Comparison of ENCODE assay signal across 2 cellular contexts in the genomic region with DNA sequence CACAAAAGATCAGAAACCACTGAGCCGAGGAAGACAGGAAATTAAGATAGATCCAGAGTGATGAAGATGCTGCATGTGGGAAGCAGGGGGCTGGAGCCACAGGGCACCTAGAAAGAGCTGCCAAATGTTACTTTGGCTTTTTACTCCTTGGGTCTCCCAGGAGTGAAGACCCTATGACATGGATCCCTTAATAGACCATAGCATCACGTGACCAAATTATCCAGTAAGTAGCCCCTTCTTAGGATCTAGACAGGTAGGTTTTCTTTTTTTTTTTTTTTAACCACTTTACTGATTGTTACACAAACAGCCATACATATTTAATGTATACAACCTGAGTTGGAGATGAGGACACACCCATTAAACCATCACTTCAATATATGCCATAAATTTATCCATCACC.
TF ChIP-seq lines count a peak whose summit lies in the region.

No MANE protein-coding gene starts in this region.

TF ChIP-seq in HepG2, 621 proteins besides CTCF, POLR2A, EP300 and RAD21 (continued from another document):
- TF ChIP-seq, protein P1, sequence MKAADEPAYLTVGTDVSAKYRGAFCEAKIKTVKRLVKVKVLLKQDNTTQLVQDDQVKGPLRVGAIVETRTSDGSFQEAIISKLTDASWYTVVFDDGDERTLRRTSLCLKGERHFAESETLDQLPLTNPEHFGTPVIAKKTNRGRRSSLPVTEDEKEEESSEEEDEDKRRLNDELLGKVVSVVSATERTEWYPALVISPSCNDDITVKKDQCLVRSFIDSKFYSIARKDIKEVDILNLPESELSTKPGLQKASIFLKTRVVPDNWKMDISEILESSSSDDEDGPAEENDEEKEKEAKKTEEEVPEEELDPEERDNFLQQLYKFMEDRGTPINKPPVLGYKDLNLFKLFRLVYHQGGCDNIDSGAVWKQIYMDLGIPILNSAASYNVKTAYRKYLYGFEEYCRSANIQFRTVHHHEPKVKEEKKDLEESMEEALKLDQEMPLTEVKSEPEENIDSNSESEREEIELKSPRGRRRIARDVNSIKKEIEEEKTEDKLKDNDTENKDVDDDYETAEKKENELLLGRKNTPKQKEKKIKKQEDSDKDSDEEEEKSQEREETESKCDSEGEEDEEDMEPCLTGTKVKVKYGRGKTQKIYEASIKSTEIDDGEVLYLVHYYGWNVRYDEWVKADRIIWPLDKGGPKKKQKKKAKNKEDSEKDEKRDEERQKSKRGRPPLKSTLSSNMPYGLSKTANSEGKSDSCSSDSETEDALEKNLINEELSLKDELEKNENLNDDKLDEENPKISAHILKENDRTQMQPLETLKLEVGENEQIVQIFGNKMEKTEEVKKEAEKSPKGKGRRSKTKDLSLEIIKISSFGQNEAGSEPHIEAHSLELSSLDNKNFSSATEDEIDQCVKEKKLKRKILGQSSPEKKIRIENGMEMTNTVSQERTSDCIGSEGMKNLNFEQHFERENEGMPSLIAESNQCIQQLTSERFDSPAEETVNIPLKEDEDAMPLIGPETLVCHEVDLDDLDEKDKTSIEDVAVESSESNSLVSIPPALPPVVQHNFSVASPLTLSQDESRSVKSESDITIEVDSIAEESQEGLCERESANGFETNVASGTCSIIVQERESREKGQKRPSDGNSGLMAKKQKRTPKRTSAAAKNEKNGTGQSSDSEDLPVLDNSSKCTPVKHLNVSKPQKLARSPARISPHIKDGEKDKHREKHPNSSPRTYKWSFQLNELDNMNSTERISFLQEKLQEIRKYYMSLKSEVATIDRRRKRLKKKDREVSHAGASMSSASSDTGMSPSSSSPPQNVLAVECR (CRISPR knock-in tag; IDR thresholded peaks at IDR 0.05; ENCODE audit: borderline replicate concordance) = no peak
- TF ChIP-seq, protein P2, sequence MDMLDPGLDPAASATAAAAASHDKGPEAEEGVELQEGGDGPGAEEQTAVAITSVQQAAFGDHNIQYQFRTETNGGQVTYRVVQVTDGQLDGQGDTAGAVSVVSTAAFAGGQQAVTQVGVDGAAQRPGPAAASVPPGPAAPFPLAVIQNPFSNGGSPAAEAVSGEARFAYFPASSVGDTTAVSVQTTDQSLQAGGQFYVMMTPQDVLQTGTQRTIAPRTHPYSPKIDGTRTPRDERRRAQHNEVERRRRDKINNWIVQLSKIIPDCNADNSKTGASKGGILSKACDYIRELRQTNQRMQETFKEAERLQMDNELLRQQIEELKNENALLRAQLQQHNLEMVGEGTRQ (IDR thresholded peaks at IDR 0.05; ENCODE audit: low read depth, low read length) = 0 out of 2 replicates have a peak, but pooled peaks have one; percentile 19
- TF ChIP-seq, protein P2 (CRISPR knock-in tag; IDR thresholded peaks at IDR 0.05; ENCODE audit: borderline replicate concordance) = no peak

TF ChIP-seq in K562, 482 proteins besides CTCF, POLR2A, EP300 and RAD21 (continued from another document):
- TF ChIP-seq, protein P3, sequence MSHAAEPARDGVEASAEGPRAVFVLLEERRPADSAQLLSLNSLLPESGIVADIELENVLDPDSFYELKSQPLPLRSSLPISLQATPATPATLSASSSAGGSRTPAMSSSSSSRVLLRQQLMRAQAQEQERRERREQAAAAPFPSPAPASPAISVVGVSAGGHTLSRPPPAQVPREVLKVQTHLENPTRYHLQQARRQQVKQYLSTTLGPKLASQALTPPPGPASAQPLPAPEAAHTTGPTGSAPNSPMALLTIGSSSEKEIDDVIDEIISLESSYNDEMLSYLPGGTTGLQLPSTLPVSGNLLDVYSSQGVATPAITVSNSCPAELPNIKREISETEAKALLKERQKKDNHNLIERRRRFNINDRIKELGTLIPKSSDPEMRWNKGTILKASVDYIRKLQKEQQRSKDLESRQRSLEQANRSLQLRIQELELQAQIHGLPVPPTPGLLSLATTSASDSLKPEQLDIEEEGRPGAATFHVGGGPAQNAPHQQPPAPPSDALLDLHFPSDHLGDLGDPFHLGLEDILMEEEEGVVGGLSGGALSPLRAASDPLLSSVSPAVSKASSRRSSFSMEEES (CRISPR knock-in tag; IDR thresholded peaks at IDR 0.05) = peak; percentile 65
